8 cellular contexts compared by ENCODE assay signal in the genomic region with DNA sequence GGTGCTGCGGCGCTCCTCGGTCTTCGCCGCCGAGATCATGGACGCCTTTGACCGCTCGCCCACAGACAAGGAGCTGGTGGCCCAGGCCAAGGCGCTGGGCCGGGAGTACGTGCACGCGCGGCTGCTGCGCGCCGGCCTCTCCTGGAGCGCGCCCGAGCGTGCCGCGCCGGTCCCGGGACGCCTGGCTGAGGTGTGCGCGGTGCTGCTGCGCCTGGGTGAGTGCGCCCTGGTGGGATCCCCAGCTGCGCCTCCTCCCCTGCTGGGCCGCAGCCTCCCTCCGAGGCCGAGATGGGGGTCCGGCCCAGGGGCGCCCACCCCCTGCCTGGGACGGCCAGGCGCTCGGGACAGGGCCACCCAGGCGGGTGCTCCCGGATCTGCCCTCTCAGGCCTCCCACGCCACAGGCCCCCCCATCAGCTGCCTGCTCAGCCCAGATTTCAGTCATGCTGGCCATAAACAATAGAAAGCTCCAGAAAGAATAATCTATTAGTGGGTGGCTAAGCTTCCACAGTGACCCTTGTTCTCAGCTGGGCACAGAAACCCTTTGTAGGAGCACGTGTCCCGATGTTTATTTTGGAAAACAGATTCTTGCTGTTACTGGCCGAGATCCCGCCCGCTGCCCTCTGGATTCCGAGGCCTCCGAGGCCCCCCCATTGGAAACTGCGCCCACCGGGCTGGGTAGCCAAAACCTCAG. TPM values are rescaled to one million over a fixed set of nuclear protein-coding genes. Genes with fewer than 3 reads are reported as not detected.
DNase-seq lines count a peak whose midpoint lies in the region; ATAC-seq and TF ChIP-seq lines count a peak whose summit lies in the region.

No MANE protein-coding gene starts in this region.

- DNase-seq in AG04450 (ENCODE audit: low read depth, low spot score): no peak
- no peak for DNase-seq in HFFc6
- DNase-seq in amygdala (lab: John Stamatoyannopoulos, UW): peak in 53 of 56 donors; percentile 31 to 90 (median 68)
- no peak for DNase-seq in left ventricle myocardium inferior
- no peak for DNase-seq in osteocyte (ENCODE audit: extremely low spot score, unreplicated experiment)
- no peak for DNase-seq in activated effector memory CD4-positive, alpha-beta T cell treated with anti-CD3 and anti-CD28 coated beads, Interleukin-2, amount 50 U/mL, for 16 hours
- no peak for DNase-seq in NCI-H1694 treated with DMSO at 0.1 percent for 48 hours (lab: John Stamatoyannopoulos, UW)

- H3K4me1 ChIP-seq in left ventricle myocardium inferior: peaks cover 63% of the 10 kb centered on the region

- intact Hi-C loops in left ventricle myocardium inferior (cut with micrococcal nuclease): no loop called here

- POLR2A ChIA-PET in AG04450 (lab: Yijun Ruan, JAX): interaction anchor here (0.6 to 1.1 kb wide), 3 partner anchors 9 to 233 kb away, joined by 3 to 17 read pairs (median 5); no protein-coding TSS in a partner anchor

- H3K36me3 Mint-ChIP-seq in HFFc6 (ENCODE audit: low read depth) (no peaks in the 10 kb centered on the region), osteocyte (ENCODE audit: unreplicated experiment) (no peaks in the 10 kb centered on the region)

- H3K4me3 Mint-ChIP-seq in HFFc6: peak overlapping the region; percentile 90
- peak overlapping the region; percentile 75 for H3K4me3 Mint-ChIP-seq in osteocyte (ENCODE audit: unreplicated experiment)

- H3K9me3 ChIP-seq in AG04450 (ENCODE audit: control insufficient read depth, insufficient read depth, low read length) (peaks cover 12% of the 10 kb centered on the region), left ventricle myocardium inferior (replicated peaks) (peaks cover 21% of the 10 kb centered on the region)

- H3K27ac Mint-ChIP-seq in HFFc6 (peak overlapping the region; percentile 38), osteocyte (ENCODE audit: unreplicated experiment) (peak overlapping the region; percentile 71)

- H3K27me3 Mint-ChIP-seq in HFFc6 (ENCODE audit: insufficient read depth): no peaks in the 10 kb centered on the region; the same call in none of the 2 replicates
- no peaks in the 10 kb centered on the region for H3K27me3 Mint-ChIP-seq in osteocyte (ENCODE audit: unreplicated experiment)

- peaks cover 29% of the 10 kb centered on the region for H3K4me1 Mint-ChIP-seq in HFFc6 (ENCODE audit: low read depth)
- peaks cover 39% of the 10 kb centered on the region for H3K4me1 Mint-ChIP-seq in osteocyte (ENCODE audit: unreplicated experiment)

- peaks cover 19% of the 10 kb centered on the region for H3K9me3 Mint-ChIP-seq in HFFc6
- peaks cover 10% of the 10 kb centered on the region for H3K9me3 Mint-ChIP-seq in osteocyte (ENCODE audit: unreplicated experiment)

- CTCF ChIA-PET in AG04450 (lab: Charles Lee): no interaction called here

- H3K27me3 ChIP-seq in AG04450 (ENCODE audit: control insufficient read depth, insufficient read depth, low read length) (no peaks in the 10 kb centered on the region), left ventricle myocardium inferior (ENCODE audit: low read depth) (peaks cover 39% of the 10 kb centered on the region)

- H3K4me3 ChIP-seq in AG04450 (ENCODE audit: low read depth, low read length) (peak overlapping the region; percentile 68), left ventricle myocardium inferior (peak overlapping the region; percentile 75)

- no peak for ATAC-seq in HG03175 (IDR thresholded peaks at IDR 0.05; ENCODE audit: unreplicated experiment)

- no peaks in the 10 kb centered on the region for H3K36me3 ChIP-seq in left ventricle myocardium inferior

- H3K27ac ChIP-seq in AG04450 (ENCODE audit: low read depth, low read length) (no peak overlapping the region), left ventricle myocardium inferior (replicated peaks) (peak overlapping the region; percentile 87)

- TF ChIP-seq CTCF in AG04450 (IDR thresholded peaks at IDR 0.05; ENCODE audit: low read depth, low read length) (no peak), HFFc6 (IDR thresholded peaks at IDR 0.05) (no peak), left ventricle myocardium inferior (IDR thresholded peaks at IDR 0.05; ENCODE audit: borderline replicate concordance) (no peak), osteocyte (IDR thresholded peaks at IDR 0.05) (no peak)

RNA-seq across cellular contexts. Expression of gene BOK, which starts 1.1 kb away (rescaled TPM):
- 18.6 and 28.0 TPM in 2 replicates for polyA plus RNA-seq in AG04450 (2011; rRNA removed)
- polyA minus RNA-seq in AG04450 (2011; rRNA and poly(A)+ RNA removed): 18.2 and 19.4 TPM in 2 replicates
- total RNA-seq in HFFc6 (2021; fragmentation: NEBNext Ultra II Directional; extraction: Animal tissue kit (Norgen Biotek cat#: 25700)): 10 to 100 TPM; 26.3 to 42.4 (median 29.1) TPM
- total RNA-seq in left ventricle myocardium inferior (2.4 TPM), osteocyte (45.0 and 47.5 TPM in 2 replicates)

RNA-seq across cellular contexts. Expression of gene STK25, which starts 51.3 kb away (rescaled TPM):
- polyA plus RNA-seq in AG04450 (2011; rRNA removed): 216 and 302 TPM in 2 replicates
- polyA minus RNA-seq in AG04450 (2011; rRNA and poly(A)+ RNA removed): 247 and 292 TPM in 2 replicates
- 100 to 1,000 TPM; 129 to 159 (median 150) TPM for total RNA-seq in HFFc6 (2021; fragmentation: NEBNext Ultra II Directional; extraction: Animal tissue kit (Norgen Biotek cat#: 25700))
- 89.1 TPM for total RNA-seq in left ventricle myocardium inferior
- 197 and 206 TPM in 2 replicates for total RNA-seq in osteocyte

Comparison
In these comparisons a context has a peak if more than half of its experiments do, and no peak if none do; other contexts are left out.
1. DNase-seq: peak in amygdala (53 of 56); none in AG04450 (single experiment), HFFc6 (single experiment), left ventricle myocardium inferior (single experiment), osteocyte (single experiment), activated effector memory CD4-positive, alpha-beta T cell treated with anti-CD3 and anti-CD28 coated beads, Interleukin-2, amount 50 U/mL, for 16 hours (single experiment) and NCI-H1694 treated with DMSO at 0.1 percent for 48 hours (single experiment).